In genomic region chr11:64765291-64765803, GRCh38 we compare ENCODE assay signal across 8 cellular contexts. TPM values are rescaled to one million over a fixed set of nuclear protein-coding genes. Genes with fewer than 3 reads are reported as not detected.
DNase-seq lines count a peak whose midpoint lies in the region; ATAC-seq and TF ChIP-seq lines count a peak whose summit lies in the region.
"Had no signal": no experiment of that assay in that cellular context is flagged by ENCODE, and none has a peak within 500 bp of the region (broad histone marks: within the 10 kb centered on the region; RNA-seq: fewer than 3 reads in every experiment).

No MANE protein-coding gene starts in this region.

- DNase-seq in G401 (ENCODE audit: low spot score) (peak; percentile 55), NB4 (ENCODE audit: low read depth) (no peak), ecto neural progenitor cell (ENCODE audit: low spot score) (peak; percentile 54), osteoblast (ENCODE audit: insufficient read length, low spot score, missing footprints) (no peak), hepatic stellate cell (ENCODE audit: low spot score) (no peak), ACHN (no peak)
- DNase-seq: NCI-H2081 treated with DMSO at 0.1 percent for 48 hours had no signal

- peaks cover 16% of the 10 kb centered on the region for H3K4me1 ChIP-seq in osteoblast (ENCODE audit: insufficient read depth, low read length)

- H3K9me3 ChIP-seq in osteoblast (ENCODE audit: low read depth, low read length): no peaks in the 10 kb centered on the region

- H3K79me2 ChIP-seq in osteoblast (ENCODE audit: insufficient read depth, low read length): peaks cover 36% of the 10 kb centered on the region

- no peak overlapping the region for H2AFZ ChIP-seq in osteoblast (ENCODE audit: low read length)

- in situ Hi-C loops in G401 (cut with HindIII; ENCODE audit: low sequenced_read_pairs) (no loop called here), ACHN (cut with HindIII; ENCODE audit: low pct_ligation_motif_present, low pct_unique_long_range_greater_than_20kb, low sequenced_read_pairs) (no loop called here)

- H3K27me3 ChIP-seq in osteoblast (ENCODE audit: insufficient read depth, low read length): no peaks in the 10 kb centered on the region

- TF ChIP-seq POLR2A in NB4 (IDR thresholded peaks at IDR 0.05; ENCODE audit: extremely low read depth, insufficient read length): no peak

- no peak for ATAC-seq in HG02852 (IDR thresholded peaks at IDR 0.05; ENCODE audit: unreplicated experiment)

- TF ChIP-seq CTCF in NB4 (IDR thresholded peaks at IDR 0.05; ENCODE audit: low read depth, low read length) (peak; percentile 21), osteoblast (IDR thresholded peaks at IDR 0.05; ENCODE audit: extremely low read depth, low read depth, low read length) (peak; percentile 14)

- H4K20me1 ChIP-seq in osteoblast (ENCODE audit: insufficient read depth, low read length): peaks cover 54% of the 10 kb centered on the region

- H3K4me3 ChIP-seq in NB4 (ENCODE audit: low read depth, low read length): no peak overlapping the region
- no peak overlapping the region for H3K4me3 ChIP-seq in osteoblast (ENCODE audit: insufficient read depth, low read length)

- H3K27ac ChIP-seq in osteoblast (ENCODE audit: low read depth, low read length): no peak overlapping the region

- peaks cover 70% of the 10 kb centered on the region for H3K36me3 ChIP-seq in osteoblast (ENCODE audit: insufficient read depth, low read length)

- no peak overlapping the region for H3K4me2 ChIP-seq in osteoblast (ENCODE audit: insufficient read depth, low read length)

RNA-seq across cellular contexts. Expression of gene PYGM, which starts 5.6 kb away (rescaled TPM):
- total RNA-seq in G401 (2014; rRNA removed; shearing (Covaris generic)): 8.6 and 11.6 TPM in 2 replicates
- 0.29 and 0.36 TPM in 2 replicates for total RNA-seq in osteoblast

RNA-seq across cellular contexts. Expression of gene SF1, which starts 13.0 kb away (rescaled TPM):
- 114 and 170 TPM in 2 replicates for total RNA-seq in G401 (2014; rRNA removed; shearing (Covaris generic))
- 114 and 130 TPM in 2 replicates for total RNA-seq in osteoblast

RNA-seq across cellular contexts. Expression of gene RASGRP2, which starts 21.4 kb away (rescaled TPM):
- total RNA-seq in G401 (2014; rRNA removed; shearing (Covaris generic)): 0.62 and 1.9 TPM in 2 replicates
- total RNA-seq in osteoblast: 0.29 TPM in 1 of 2 replicates, not detected in the other

RNA-seq across cellular contexts. Expression of gene MAP4K2, which starts 37.7 kb away (rescaled TPM):
- 24.7 and 26.6 TPM in 2 replicates for total RNA-seq in G401 (2014; rRNA removed; shearing (Covaris generic))
- 6.2 and 9.8 TPM in 2 replicates for total RNA-seq in osteoblast

RNA-seq across cellular contexts. Expression of gene NRXN2, which starts 42.4 kb away (rescaled TPM):
- 16.7 and 24.1 TPM in 2 replicates for total RNA-seq in G401 (2014; rRNA removed; shearing (Covaris generic))
- 62.5 and 90.1 TPM in 2 replicates for total RNA-seq in osteoblast

Comparison
In these comparisons a context has a peak if more than half of its experiments do, and no peak if none do; other contexts are left out.
1. DNase-seq: peak in G401 (single experiment) and ecto neural progenitor cell (single experiment); none in NB4 (single experiment), osteoblast (single experiment), hepatic stellate cell (single experiment) and ACHN (single experiment).